19 cellular contexts compared by ENCODE assay signal in genomic region chr3:114080201-114080600, GRCh38.
"Had no signal": no experiment of that assay in that cellular context is flagged by ENCODE, and none has a peak within 500 bp of the region (broad histone marks: within the 10 kb centered on the region; RNA-seq: fewer than 3 reads in every experiment).

No MANE protein-coding gene starts in this region.

- FAIRE-seq: pancreas, urothelium cell line had no signal

- ATAC-seq: activated CD8-positive, alpha-beta T cell treated with anti-CD3 and anti-CD28 coated beads for 36 hours; effector memory CD8-positive, alpha-beta T cell; gastroesophageal sphincter; natural killer cell treated with Interleukin-12 subunit alpha and Interleukin-12 subunit beta and Interleukin-15 and Interleukin-18, amount 100 ng/mL, for 72 hours; pancreas; stimulated activated naive B cell treated with anti-CD40 and anti-IgM and Interleukin-4, amounts not matched to agents 10 μg/mL and 1 μg/mL and 100 μg/mL, for 72 hours had no signal

- H3K27me3 ChIP-seq: gastroesophageal sphincter, neutrophil, pancreas, sigmoid colon, thyroid gland had no signal

- H3K9me3 ChIP-seq: gastroesophageal sphincter, neutrophil, pancreas, sigmoid colon, thyroid gland had no signal

- H3K27ac ChIP-seq: epithelial cell of prostate, gastroesophageal sphincter, neutrophil, sigmoid colon, thyroid gland had no signal

- H3K4me1 ChIP-seq: pancreas, sigmoid colon had no signal

- H3K4me3 ChIP-seq: gastroesophageal sphincter, lung, pancreas, sigmoid colon, thyroid gland had no signal

- DNase-seq: activated CD4-positive, alpha-beta T cell treated with anti-CD3 and anti-CD28 coated beads, Interleukin-2, amount 10 ng/mL, durations not matched to agents 24 days and 14 days; activated CD8-positive, alpha-beta T cell treated with anti-CD3 and anti-CD28 coated beads for 36 hours; activated effector memory CD4-positive, alpha-beta T cell treated with Interleukin-2 at 50 U/mL for 16 hours; activated naive CD4-positive, alpha-beta T cell treated with anti-CD3 and anti-CD28 coated beads, Interleukin-2, amount 50 U/mL, for 16 hours; activated T-cell treated with anti-CD3 and anti-CD28 coated beads, Interleukin-2, amount 50 U/mL, for 1 hour; effector memory CD8-positive, alpha-beta T cell; left cardiac atrium; pancreas; sigmoid colon; stimulated activated CD4-positive, alpha-beta T cell treated with anti-CD3 and anti-CD28 coated beads, Interleukin-4, amount 100 ng/mL, for 4 hours; stimulated activated naive B cell treated with anti-CD40 and anti-IgM and Interleukin-4, amounts not matched to agents 10 μg/mL and 1 μg/mL and 100 μg/mL, for 72 hours; T1000; thyroid gland had no signal
